ENCODE assay signal across 29 cellular contexts in genomic region chr7:112116894-112117293, GRCh38.
DNase-seq lines count a peak whose midpoint lies in the region; ATAC-seq and TF ChIP-seq lines count a peak whose summit lies in the region.
"Had no signal": no experiment of that assay in that cellular context is flagged by ENCODE, and none has a peak within 500 bp of the region (broad histone marks: within the 10 kb centered on the region; RNA-seq: fewer than 3 reads in every experiment).

No MANE protein-coding gene starts in this region.

- no peaks in the 10 kb centered on the region for H3K36me3 ChIP-seq in mucosa of descending colon (ENCODE audit: low read depth)
- H3K36me3 ChIP-seq: cardiac muscle cell, left ventricle myocardium inferior, pancreas, Peyer's patch, right atrium auricular region had no signal

- peak; percentile 96 for ATAC-seq in mucosa of descending colon
- ATAC-seq: activated CD4-positive, CD25-positive, alpha-beta regulatory T cell treated with anti-CD3 and anti-CD28 coated beads, Interleukin-2, amount 50 U/mL, for 24 hours; activated naive CD8-positive, alpha-beta T cell treated with anti-CD3 and anti-CD28 coated beads, Interleukin-2, amount 50 U/mL, for 24 hours; esophagus mucosa; GM12878 had no signal

- H3K9me3 ChIP-seq in mucosa of descending colon, result no peaks in the 10 kb centered on the region
- H3K9me3 ChIP-seq: left ventricle myocardium inferior, pancreas, Peyer's patch, right atrium auricular region, testis had no signal

- intact Hi-C loops in mucosa of descending colon (cut with DNase I, micrococcal nuclease), result no loop called here

- TF ChIP-seq CTCF in mucosa of descending colon (IDR thresholded peaks at IDR 0.05), result no peak

- DNase-seq in NCI-H2107 treated with DMSO at 0.1 percent for 48 hours (lab: John Stamatoyannopoulos, UW; ENCODE audit: unreplicated experiment) (peak; percentile 43), NCI-H2107 (lab: John Stamatoyannopoulos, UW) (no peak), NCI-H2081 (lab: John Stamatoyannopoulos, UW) (peak; percentile 54 to 87), NCI-H748 treated with DMSO at 0.1 percent for 48 hours (lab: John Stamatoyannopoulos, UW) (peak; percentile 93), mucosa of descending colon (peak in 1 of 3 donors; percentile 23), CD1c-positive myeloid dendritic cell (ENCODE audit: extremely low spot score) (no peak)
- no peak for DNase-seq in stimulated activated CD4-positive, alpha-beta T cell treated with anti-CD3 and anti-CD28 coated beads, Interleukin-12 subunit alpha, Interleukin-12 subunit beta, amount 100 ng/mL, for 4 hours
- no peak for DNase-seq in activated CD4-positive, alpha-beta T cell treated with anti-CD3 and anti-CD28 coated beads, Interleukin-2, amount 50 U/mL, for 1 hour
- DNase-seq: activated CD4-positive, alpha-beta T cell treated with anti-CD3 and anti-CD28 coated beads, Interleukin-2, amount 50 U/mL, for 48 hours; activated naive CD4-positive, alpha-beta T cell; activated naive CD8-positive, alpha-beta T cell treated with anti-CD3 and anti-CD28 coated beads, Interleukin-2, amount 50 U/mL, for 24 hours; activated T-cell treated with anti-CD3 and anti-CD28 coated beads, Interleukin-2, amount 50 U/mL, for 48 hours; dermis blood vessel endothelial cell; H7; left ventricle myocardium inferior; mesendoderm; NCI-H446; pancreas; Peyer's patch; SHP77; small intestine; stimulated activated naive CD4-positive, alpha-beta T cell treated with Interleukin-2 at 50 U/mL for 16 hours; T-helper 2 cell; testis had no signal

- no peak overlapping the region for H3K4me3 ChIP-seq in mucosa of descending colon
- H3K4me3 ChIP-seq: cardiac muscle cell, GM12878, left ventricle myocardium inferior, pancreas, Peyer's patch, right atrium auricular region, testis had no signal

- H3K4me1 ChIP-seq in mucosa of descending colon (ENCODE audit: low read depth), result no peaks in the 10 kb centered on the region
- H3K4me1 ChIP-seq: Peyer's patch had no signal

Comparison
In these comparisons a context has a peak if more than half of its experiments do, and no peak if none do; other contexts are left out.
1. DNase-seq: peak in NCI-H2107 treated with DMSO at 0.1 percent for 48 hours (single experiment), NCI-H2081 (2 of 2) and NCI-H748 treated with DMSO at 0.1 percent for 48 hours (single experiment); none in NCI-H2107 (single experiment), stimulated activated CD4-positive, alpha-beta T cell treated with anti-CD3 and anti-CD28 coated beads, Interleukin-12 subunit alpha, Interleukin-12 subunit beta, amount 100 ng/mL, for 4 hours (single experiment), activated CD4-positive, alpha-beta T cell treated with anti-CD3 and anti-CD28 coated beads, Interleukin-2, amount 50 U/mL, for 1 hour (single experiment) and CD1c-positive myeloid dendritic cell (single experiment).